In genomic region chr1:179091691-179092165, GRCh38 we compare ENCODE assay signal across 11 cellular contexts. TPM values are rescaled to one million over a fixed set of nuclear protein-coding genes. Genes with fewer than 3 reads are reported as not detected.
DNase-seq lines count a peak whose midpoint lies in the region; ATAC-seq and TF ChIP-seq lines count a peak whose summit lies in the region.
"Had no signal": no experiment of that assay in that cellular context is flagged by ENCODE, and none has a peak within 500 bp of the region (broad histone marks: within the 10 kb centered on the region; RNA-seq: fewer than 3 reads in every experiment).

No MANE protein-coding gene starts in this region.

- peak overlapping the region; percentile 56 to 71 for H3K27ac ChIP-seq in liver (ENCODE audit: low read depth in 1 of 2, low read length in 2 of 2)

- TF ChIP-seq CTCF in cardiac fibroblast (IDR thresholded peaks at IDR 0.05; ENCODE audit: low read depth, low read length) (no peak), liver (IDR thresholded peaks at IDR 0.05; ENCODE audit: low read depth, low read length, missing input control) (no peak)

- H3K4me3 ChIP-seq in cardiac fibroblast (replicated peaks in 1 of 2; ENCODE audit: low read depth in 2 of 2, low read length in 2 of 2) = no peak overlapping the region
- no peak overlapping the region for H3K4me3 ChIP-seq in liver (ENCODE audit: low read depth in 1 of 3, low read length in 3 of 3)

- no peak for ATAC-seq in GM21619 (IDR thresholded peaks at IDR 0.05; ENCODE audit: unreplicated experiment)
- no peak for ATAC-seq in GM18517 (IDR thresholded peaks at IDR 0.05; ENCODE audit: unreplicated experiment)

- H3K4me1 ChIP-seq in liver (ENCODE audit: control insufficient read depth in 4 of 4, insufficient read depth in 4 of 4, low read length in 3 of 4) = peaks cover 24 to 90% (median 79%) of the 10 kb centered on the region in 4 donors

- TF ChIP-seq RAD21 in liver (IDR thresholded peaks at IDR 0.05) = peak in 1 of 2 donors; percentile 65

- H3K9ac ChIP-seq in liver (ENCODE audit: low read depth in 1 of 2, low read length in 2 of 2) = no peak overlapping the region

- H3K27me3 ChIP-seq in liver (ENCODE audit: control insufficient read depth in 4 of 4, insufficient read depth in 4 of 4, low read length in 3 of 4) = no peaks in the 10 kb centered on the region

- H3K9me3 ChIP-seq in liver (ENCODE audit: control insufficient read depth in 4 of 4, low read length in 3 of 4) = no peaks in the 10 kb centered on the region

- peaks cover 5 to 27% (median 24%) of the 10 kb centered on the region in 4 donors for H3K36me3 ChIP-seq in liver (ENCODE audit: control insufficient read depth in 4 of 4, insufficient read depth in 3 of 4, low read depth in 1 of 4, low read length in 3 of 4)

- 22% methylated on average over 5 of the region's 5 CpGs for WGBS in liver

- DNase-seq in A172 (ENCODE audit: low spot score) = peak; percentile 30
- DNase-seq in H4 (ENCODE audit: low spot score) = peak; percentile 27
- DNase-seq in cardiac fibroblast (ENCODE audit: low read depth in 2 of 2) = peak; percentile 84 to 95
- DNase-seq in NCI-H1417 (lab: John Stamatoyannopoulos, UW) = no peak
- no peak for DNase-seq in NCI-H187 treated with DMSO at 0.1 percent for 48 hours (lab: John Stamatoyannopoulos, UW)
- DNase-seq: activated T-cell treated with anti-CD3 and anti-CD28 coated beads, Interleukin-2, amount 50 U/mL, for 1 hour; DMS53; trophoblast cell had no signal

TF ChIP-seq in liver, 16 proteins besides CTCF, POLR2A, EP300 and RAD21:
- TF ChIP-seq HNF4A (conservative IDR thresholded peaks at IDR 0.05) (peak; percentile 79 to 94), GABPA (IDR thresholded peaks at IDR 0.05 in 1 of 2, conservative IDR thresholded peaks at IDR 0.05 in 1 of 2) (peak in 1 of 2 donors; percentile 52), JUND (IDR thresholded peaks at IDR 0.05) (peak; percentile 78 to 84), MAX (IDR thresholded peaks at IDR 0.05) (peak; percentile 99), FOXA2 (IDR thresholded peaks at IDR 0.05) (peak; percentile 98), TAF1 (conservative IDR thresholded peaks at IDR 0.05) (no peak), YY1 (IDR thresholded peaks at IDR 0.05) (peak; percentile 80), RXRA (IDR thresholded peaks at IDR 0.05) (peak; percentile 96 to 100), FOXA1 (IDR thresholded peaks at IDR 0.05) (peak; percentile 95), SP1 (IDR thresholded peaks at IDR 0.05) (peak; percentile 94), NR2F2 (IDR thresholded peaks at IDR 0.05) (peak; percentile 66), ZBTB33 (IDR thresholded peaks at IDR 0.05) (peak; percentile 95), HNF4G (IDR thresholded peaks at IDR 0.05) (peak; percentile 13), EGR1 (IDR thresholded peaks at IDR 0.05; ENCODE audit: low read depth in 2 of 2) (peak; percentile 40 to 89), REST (IDR thresholded peaks at IDR 0.05) (peak; percentile 72), ATF3 (IDR thresholded peaks at IDR 0.05) (peak; percentile 99)

RNA-seq across cellular contexts. Expression of gene TOR3A, which starts 9.9 kb away (rescaled TPM):
- total RNA-seq in A172 (2014; rRNA removed; shearing (Covaris generic)) = 49.2 and 65.1 TPM in 2 replicates
- total RNA-seq in H4 (2014; rRNA removed; shearing (Covaris generic)) = 34.1 and 42.4 TPM in 2 replicates
- total RNA-seq in liver = 10 to 100 TPM; 21.1 to 31.0 TPM
- 10 to 100 TPM; 14.3 to 25.9 TPM for polyA plus RNA-seq in liver

Comparison
In these comparisons a context has a peak if more than half of its experiments do, and no peak if none do; other contexts are left out.
1. DNase-seq: peak in A172 (single experiment), H4 (single experiment) and cardiac fibroblast (2 of 2); none in NCI-H1417 (0 of 3) and NCI-H187 treated with DMSO at 0.1 percent for 48 hours (single experiment).